1 cellular context compared by ENCODE assay signal in genomic region chr9:132990781-132991180, GRCh38.
TF ChIP-seq lines count a peak whose summit lies in the region.

No MANE protein-coding gene starts in this region.

TF ChIP-seq in K562, 482 proteins besides CTCF, POLR2A, EP300 and RAD21 (continues in another document):
- TF ChIP-seq FIP1L1 (IDR thresholded peaks at IDR 0.05; ENCODE audit: low read depth, low read length, poor library complexity, severe bottlenecking): no peak
- no peak for TF ChIP-seq SMAD3 (CRISPR knock-in tag; conservative IDR thresholded peaks at IDR 0.05)
- TF ChIP-seq ZNF354B (CRISPR knock-in tag; IDR thresholded peaks at IDR 0.05): no peak
- no peak for TF ChIP-seq SAFB (IDR thresholded peaks at IDR 0.05; ENCODE audit: borderline replicate concordance, low read depth, low read length)
- TF ChIP-seq PCBP1 (IDR thresholded peaks at IDR 0.05; ENCODE audit: low read depth, low read length, poor library complexity, severe bottlenecking): no peak
- TF ChIP-seq ZEB2 (IDR thresholded peaks at IDR 0.05): no peak
- no peak for TF ChIP-seq MYBL2 (IDR thresholded peaks at IDR 0.05; ENCODE audit: low read depth)
- TF ChIP-seq MYBL2 (CRISPR knock-in tag; IDR thresholded peaks at IDR 0.05; ENCODE audit: borderline replicate concordance): no peak
- TF ChIP-seq ZNF655 (CRISPR knock-in tag; IDR thresholded peaks at IDR 0.05): no peak
- no peak for TF ChIP-seq GATA2 (CRISPR knock-in tag; IDR thresholded peaks at IDR 0.05)
- TF ChIP-seq NCOR1 (IDR thresholded peaks at IDR 0.05): no peak
- TF ChIP-seq CEBPB (tag; IDR thresholded peaks at IDR 0.05): no peak
- no peak for TF ChIP-seq HMBOX1 (IDR thresholded peaks at IDR 0.05)
- no peak for TF ChIP-seq HBP1 (CRISPR knock-in tag; IDR thresholded peaks at IDR 0.05)
- no peak for TF ChIP-seq REST (CRISPR knock-in tag; IDR thresholded peaks at IDR 0.05; ENCODE audit: low read depth)
- no peak for TF ChIP-seq KHSRP (IDR thresholded peaks at IDR 0.05)
- TF ChIP-seq SREBF1 (IDR thresholded peaks at IDR 0.05; ENCODE audit: borderline replicate concordance, low read depth, low read length): no peak
- TF ChIP-seq EGR1 (conservative IDR thresholded peaks at IDR 0.05): no peak
- no peak for TF ChIP-seq NUFIP1 (IDR thresholded peaks at IDR 0.05; ENCODE audit: partially characterized antibody)
- no peak for TF ChIP-seq RBM34 (IDR thresholded peaks at IDR 0.05; ENCODE audit: borderline replicate concordance, insufficient read depth, low read length)
- TF ChIP-seq RBM15 (IDR thresholded peaks at IDR 0.05; ENCODE audit: insufficient read depth, low read length): no peak
- no peak for TF ChIP-seq LCOR (CRISPR knock-in tag; IDR thresholded peaks at IDR 0.05)
- TF ChIP-seq CUX1 (CRISPR knock-in tag; IDR thresholded peaks at IDR 0.05): no peak
- TF ChIP-seq MTA3 (IDR thresholded peaks at IDR 0.05; ENCODE audit: borderline replicate concordance): no peak
- peak; percentile 63 for TF ChIP-seq RBFOX2 (IDR thresholded peaks at IDR 0.05; ENCODE audit: low read depth, low read length)
- TF ChIP-seq CREB5 (CRISPR knock-in tag; IDR thresholded peaks at IDR 0.05): no peak
- TF ChIP-seq HCFC1 (IDR thresholded peaks at IDR 0.05; ENCODE audit: low read depth, low read length): no peak
- TF ChIP-seq SMC3 (conservative IDR thresholded peaks at IDR 0.05; ENCODE audit: insufficient read depth, low read depth, low read length): no peak
- peak; percentile 37 for TF ChIP-seq USF1 (CRISPR knock-in tag; IDR thresholded peaks at IDR 0.05)
- no peak for TF ChIP-seq HNRNPK (IDR thresholded peaks at IDR 0.05; ENCODE audit: low read depth, low read length, poor library complexity, severe bottlenecking)
- no peak for TF ChIP-seq HMG20B (CRISPR knock-in tag; IDR thresholded peaks at IDR 0.05)
- TF ChIP-seq ZFP91 (CRISPR knock-in tag; IDR thresholded peaks at IDR 0.05): no peak
- TF ChIP-seq POLR3A (IDR thresholded peaks at IDR 0.05; ENCODE audit: borderline replicate concordance, extremely low read depth, insufficient read depth, insufficient read length): no peak
- no peak for TF ChIP-seq MLX (CRISPR knock-in tag; conservative IDR thresholded peaks at IDR 0.05)
- TF ChIP-seq NFYB (IDR thresholded peaks at IDR 0.05; ENCODE audit: extremely low read depth, insufficient read length): no peak
- TF ChIP-seq CSDE1 (IDR thresholded peaks at IDR 0.05): no peak
- TF ChIP-seq YY1 (IDR thresholded peaks at IDR 0.05; ENCODE audit: borderline replicate concordance in 1 of 3, control insufficient read depth in 1 of 3, extremely low read depth in 1 of 3, insufficient read depth in 3 of 3, insufficient read length in 1 of 3, insufficient replicate concordance in 2 of 3, low read depth in 1 of 3, low read length in 2 of 3): no peak
- TF ChIP-seq ZNF134 (CRISPR knock-in tag; conservative IDR thresholded peaks at IDR 0.05): no peak
- no peak for TF ChIP-seq ZNF140 (CRISPR knock-in tag; IDR thresholded peaks at IDR 0.05)
- no peak for TF ChIP-seq MITF (IDR thresholded peaks at IDR 0.05)
- TF ChIP-seq ZNF431 (CRISPR knock-in tag; IDR thresholded peaks at IDR 0.05): no peak
- no peak for TF ChIP-seq RUNX1 (IDR thresholded peaks at IDR 0.05; ENCODE audit: low read depth)
- no peak for TF ChIP-seq RB1 (IDR thresholded peaks at IDR 0.05; ENCODE audit: low read depth)
- no peak for TF ChIP-seq FOS (IDR thresholded peaks at IDR 0.05; ENCODE audit: extremely low read depth, insufficient read length)
- no peak for TF ChIP-seq ZNF121 (CRISPR knock-in tag; conservative IDR thresholded peaks at IDR 0.05)
- no peak for TF ChIP-seq E2F3 (CRISPR knock-in tag; IDR thresholded peaks at IDR 0.05)
- 0 out of 2 replicates have a peak, but pooled peaks have one; percentile 31 for TF ChIP-seq CEBPG (CRISPR knock-in tag; IDR thresholded peaks at IDR 0.05)
- no peak for TF ChIP-seq CEBPG (tag; conservative IDR thresholded peaks at IDR 0.05 in 1 of 2, IDR thresholded peaks at IDR 0.05 in 1 of 2)
- TF ChIP-seq ZNF408 (CRISPR knock-in tag; IDR thresholded peaks at IDR 0.05; ENCODE audit: low read depth): no peak
